In genomic region chr13:110546933-110547332, GRCh38 we compare ENCODE assay signal across 10 cellular contexts. TPM values are rescaled to one million over a fixed set of nuclear protein-coding genes. Genes with fewer than 3 reads are reported as not detected.
DNase-seq lines count a peak whose midpoint lies in the region; ATAC-seq, FAIRE-seq and TF ChIP-seq lines count a peak whose summit lies in the region.
"Had no signal": no experiment of that assay in that cellular context is flagged by ENCODE, and none has a peak within 500 bp of the region (broad histone marks: within the 10 kb centered on the region; RNA-seq: fewer than 3 reads in every experiment).

No MANE protein-coding gene starts in this region.

- peak overlapping the region; percentile 34 for H3K4me3 Mint-ChIP-seq in Calu3 (ENCODE audit: low read depth, unreplicated experiment)

- no peaks in the 10 kb centered on the region for H3K4me1 Mint-ChIP-seq in Calu3 (ENCODE audit: low read depth, unreplicated experiment)

- H3K4me3 ChIP-seq in SJCRH30 (peak overlapping the region; percentile 10; the same call in 1 of the 2 replicates), fibroblast of villous mesenchyme (ENCODE audit: low read depth, low read length) (no peak overlapping the region)
- H3K4me3 ChIP-seq: dorsolateral prefrontal cortex had no signal

- no peaks in the 10 kb centered on the region for H3K27me3 ChIP-seq in SJCRH30
- H3K27me3 ChIP-seq: dorsolateral prefrontal cortex had no signal

- H3K27ac ChIP-seq in SJCRH30 = peak overlapping the region; percentile 31; the same call in 1 of the 2 replicates
- H3K27ac ChIP-seq: dorsolateral prefrontal cortex had no signal

- no TSS peak for BruUV-seq in Calu3 (replicated peaks; lab: Mats Ljungman, UMichigan)

- H3K9me3 ChIP-seq in SJCRH30 (replicated peaks) = peaks cover 3% of the 10 kb centered on the region; the same call in 1 of the 2 replicates

- DNase-seq in Calu3 = peak; percentile 60
- DNase-seq in SJCRH30 = peak; percentile 84 to 86
- peak; percentile 86 for DNase-seq in fibroblast of villous mesenchyme (ENCODE audit: low read depth)
- peak; percentile 92 for DNase-seq in posterior vena cava (ENCODE audit: low spot score)
- DNase-seq in amygdala (lab: John Stamatoyannopoulos, UW) = no peak
- no peak for DNase-seq in stimulated activated CD4-positive, alpha-beta T cell treated with anti-CD3 and anti-CD28 coated beads, Interleukin-12 subunit alpha, Interleukin-12 subunit beta, amount 100 ng/mL, for 4 hours
- DNase-seq in GM19239 (ENCODE audit: insufficient read length, low spot score) = no peak
- DNase-seq: DMS153 had no signal

- H3K9me3 Mint-ChIP-seq in Calu3 (ENCODE audit: low read depth, unreplicated experiment) = no peaks in the 10 kb centered on the region

- FAIRE-seq in GM19239 (lab: Jason Lieb, UNC) = no peak

- ATAC-seq in GM19351 (IDR thresholded peaks at IDR 0.05; ENCODE audit: unreplicated experiment) = no peak

- intact Hi-C loops in Calu3 (cut with micrococcal nuclease; ENCODE audit: unreplicated experiment) = no loop called here
- intact Hi-C loops in posterior vena cava (cut with DNase I) = no loop called here

- H3K4me1 ChIP-seq in SJCRH30 = peaks cover 9% of the 10 kb centered on the region; the same call in 1 of the 2 replicates

- H3K36me3 ChIP-seq in SJCRH30 = peaks cover 3% of the 10 kb centered on the region; the same call in 1 of the 2 replicates

- no peak overlapping the region for H3K27ac Mint-ChIP-seq in Calu3 (ENCODE audit: unreplicated experiment)

- no peaks in the 10 kb centered on the region for H3K27me3 Mint-ChIP-seq in Calu3 (ENCODE audit: unreplicated experiment)

- H3K36me3 Mint-ChIP-seq in Calu3 (ENCODE audit: insufficient read depth, unreplicated experiment) = peaks cover 7% of the 10 kb centered on the region

- TF ChIP-seq CTCF in Calu3 (IDR thresholded peaks at IDR 0.05; ENCODE audit: unreplicated experiment) = no peak
- TF ChIP-seq CTCF in fibroblast of villous mesenchyme (IDR thresholded peaks at IDR 0.05; ENCODE audit: insufficient read depth, low read depth, low read length) = no peak

- CTCF ChIA-PET in Calu3 (lab: Charles Lee) = interaction anchor here (0.7 to 0.8 kb wide), 2 partner anchors 9 to 324 kb away, joined by 3 to 4 read pairs; no protein-coding TSS in a partner anchor

RNA-seq across cellular contexts. Expression of gene RAB20, which starts 14.6 kb away (rescaled TPM):
- 9.7 and 11.9 TPM in 2 replicates for total RNA-seq in Calu3 (2022)
- 5.7 and 5.8 TPM in 2 replicates for total RNA-seq in SJCRH30 (2014; rRNA removed; shearing (Covaris generic))
- 4.2 and 4.7 TPM in 2 replicates for total RNA-seq in fibroblast of villous mesenchyme
- total RNA-seq in posterior vena cava = 10 to 100 TPM in 1 of 2 donors, 1 to 10 TPM in 1; 8.5 to 11.9 TPM

Comparison
In these comparisons a context has a peak if more than half of its experiments do, and no peak if none do; other contexts are left out.
1. DNase-seq: peak in Calu3 (single experiment), SJCRH30 (2 of 2), fibroblast of villous mesenchyme (single experiment) and posterior vena cava (single experiment); none in amygdala (0 of 56), stimulated activated CD4-positive, alpha-beta T cell treated with anti-CD3 and anti-CD28 coated beads, Interleukin-12 subunit alpha, Interleukin-12 subunit beta, amount 100 ng/mL, for 4 hours (single experiment) and GM19239 (single experiment).